Comparison of ENCODE assay signal across 20 cellular contexts in genomic region chr14:100045687-100046344, GRCh38. TPM values are rescaled to one million over a fixed set of nuclear protein-coding genes. Genes with fewer than 3 reads are reported as not detected.
DNase-seq lines count a peak whose midpoint lies in the region; ATAC-seq, FAIRE-seq and TF ChIP-seq lines count a peak whose summit lies in the region.
"Had no signal": no experiment of that assay in that cellular context is flagged by ENCODE, and none has a peak within 500 bp of the region (broad histone marks: within the 10 kb centered on the region; RNA-seq: fewer than 3 reads in every experiment).

No MANE protein-coding gene starts in this region.

- intact Hi-C loops in dendritic cell treated with granulocyte-macrophage colony-stimulating factor and Interleukin-4, amounts not matched to agents 40 ng/mL and 50 ng/mL, for 4 days (cut with micrococcal nuclease): no loop called here

- no peaks in the 10 kb centered on the region for H3K9me3 Mint-ChIP-seq in dendritic cell treated with granulocyte-macrophage colony-stimulating factor and Interleukin-4, amounts not matched to agents 40 ng/mL and 50 ng/mL, for 4 days
- no peaks in the 10 kb centered on the region for H3K9me3 Mint-ChIP-seq in effector memory CD8-positive, alpha-beta T cell
- H3K9me3 Mint-ChIP-seq: CD4-positive, alpha-beta memory T cell; IgD-negative memory B cell; stimulated activated memory B cell treated with anti-CD40 and anti-IgM and Interleukin-4, amounts not matched to agents 10 μg/mL and 1 μg/mL and 100 μg/mL, for 72 hours had no signal

- no peak for FAIRE-seq in small intestine (lab: Jason Lieb, UNC)

- ATAC-seq in GM21737 (IDR thresholded peaks at IDR 0.05; ENCODE audit: unreplicated experiment) (no peak), HG02885 (IDR thresholded peaks at IDR 0.05; ENCODE audit: poor library complexity, unreplicated experiment) (no peak)
- no peak for ATAC-seq in effector memory CD8-positive, alpha-beta T cell (replicated peaks)
- ATAC-seq: heart right ventricle; sciatic nerve; stimulated activated memory B cell treated with anti-CD40 and anti-IgM and Interleukin-4, amounts not matched to agents 10 μg/mL and 1 μg/mL and 100 μg/mL, for 72 hours had no signal

- peaks cover 24% of the 10 kb centered on the region for H3K4me1 Mint-ChIP-seq in dendritic cell treated with granulocyte-macrophage colony-stimulating factor and Interleukin-4, amounts not matched to agents 40 ng/mL and 50 ng/mL, for 4 days (ENCODE audit: low read depth)
- H3K4me1 Mint-ChIP-seq in effector memory CD8-positive, alpha-beta T cell (ENCODE audit: low read depth in 2 of 2): peaks cover 9 to 31% of the 10 kb centered on the region in 2 donors
- H3K4me1 Mint-ChIP-seq: stimulated activated memory B cell treated with anti-CD40 and anti-IgM and Interleukin-4, amounts not matched to agents 10 μg/mL and 1 μg/mL and 100 μg/mL, for 72 hours had no signal

- H3K4me3 Mint-ChIP-seq in dendritic cell treated with granulocyte-macrophage colony-stimulating factor and Interleukin-4, amounts not matched to agents 40 ng/mL and 50 ng/mL, for 4 days: no peak overlapping the region
- H3K4me3 Mint-ChIP-seq in effector memory CD8-positive, alpha-beta T cell: no peak overlapping the region
- H3K4me3 Mint-ChIP-seq: CD4-positive, alpha-beta memory T cell; IgD-negative memory B cell; stimulated activated memory B cell treated with anti-CD40 and anti-IgM and Interleukin-4, amounts not matched to agents 10 μg/mL and 1 μg/mL and 100 μg/mL, for 72 hours had no signal

- peaks cover 3% of the 10 kb centered on the region for H3K79me2 ChIP-seq in osteoblast (ENCODE audit: insufficient read depth, low read length)

- no peaks in the 10 kb centered on the region for H3K27me3 Mint-ChIP-seq in dendritic cell treated with granulocyte-macrophage colony-stimulating factor and Interleukin-4, amounts not matched to agents 40 ng/mL and 50 ng/mL, for 4 days
- no peaks in the 10 kb centered on the region for H3K27me3 Mint-ChIP-seq in effector memory CD8-positive, alpha-beta T cell
- H3K27me3 Mint-ChIP-seq: CD4-positive, alpha-beta memory T cell; IgD-negative memory B cell; stimulated activated memory B cell treated with anti-CD40 and anti-IgM and Interleukin-4, amounts not matched to agents 10 μg/mL and 1 μg/mL and 100 μg/mL, for 72 hours had no signal

- H3K4me2 ChIP-seq in osteoblast (ENCODE audit: insufficient read depth, low read length): peak overlapping the region; percentile 17

- H3K36me3 Mint-ChIP-seq in dendritic cell treated with granulocyte-macrophage colony-stimulating factor and Interleukin-4, amounts not matched to agents 40 ng/mL and 50 ng/mL, for 4 days (ENCODE audit: low read depth): no peaks in the 10 kb centered on the region
- H3K36me3 Mint-ChIP-seq in effector memory CD8-positive, alpha-beta T cell (ENCODE audit: insufficient read depth): peaks cover 6% of the 10 kb centered on the region
- H3K36me3 Mint-ChIP-seq: CD4-positive, alpha-beta memory T cell; IgD-negative memory B cell; stimulated activated memory B cell treated with anti-CD40 and anti-IgM and Interleukin-4, amounts not matched to agents 10 μg/mL and 1 μg/mL and 100 μg/mL, for 72 hours had no signal

- H3K36me3 ChIP-seq in osteoblast (ENCODE audit: insufficient read depth, low read length) (no peaks in the 10 kb centered on the region), small intestine (ENCODE audit: control insufficient read depth in 2 of 2, insufficient read depth in 2 of 2, low read length in 2 of 2) (no peaks in the 10 kb centered on the region)
- H3K36me3 ChIP-seq: heart right ventricle had no signal

- TF ChIP-seq CTCF in AG10803 (conservative IDR thresholded peaks at IDR 0.05; ENCODE audit: low read length) (no peak), osteoblast (IDR thresholded peaks at IDR 0.05; ENCODE audit: extremely low read depth, low read depth, low read length) (no peak)

- H2AFZ ChIP-seq in osteoblast (ENCODE audit: low read length): peak overlapping the region; percentile 1

- DNase-seq in AG10803 (ENCODE audit: low read depth) (peak; percentile 64), NCI-H446 treated with DMSO at 0.1 percent for 48 hours (lab: John Stamatoyannopoulos, UW) (peak; percentile 13), osteoblast (ENCODE audit: insufficient read length, low spot score, missing footprints) (no peak), small intestine (no peak)
- no peak for DNase-seq in effector memory CD8-positive, alpha-beta T cell
- DNase-seq: activated CD4-positive, alpha-beta T cell treated with anti-CD3 and anti-CD28 coated beads for 4 hours; CD4-positive, alpha-beta memory T cell; central memory CD4-positive, alpha-beta T cell; GOT3; heart right ventricle; NCI-H146; NCI-H526; SW 1271 had no signal

- H3K27me3 ChIP-seq in osteoblast (ENCODE audit: insufficient read depth, low read length) (no peaks in the 10 kb centered on the region), small intestine (ENCODE audit: control insufficient read depth in 2 of 2, insufficient read depth in 2 of 2, low read length in 2 of 2) (no peaks in the 10 kb centered on the region)
- H3K27me3 ChIP-seq: heart right ventricle had no signal

- peaks cover 37% of the 10 kb centered on the region for H3K4me1 ChIP-seq in osteoblast (ENCODE audit: insufficient read depth, low read length)
- no peaks in the 10 kb centered on the region for H3K4me1 ChIP-seq in small intestine (ENCODE audit: control insufficient read depth in 2 of 2, insufficient read depth in 1 of 2, low read depth in 1 of 2, low read length in 1 of 2)

- WGBS in small intestine, 3 donors: 83 to 86% (median 85%) methylated on average over 4 of the region's 4 CpGs

- no peaks in the 10 kb centered on the region for H4K20me1 ChIP-seq in osteoblast (ENCODE audit: insufficient read depth, low read length)

- H3K4me3 ChIP-seq in AG10803 (ENCODE audit: low read length) (no peak overlapping the region), osteoblast (ENCODE audit: insufficient read depth, low read length) (no peak overlapping the region), small intestine (ENCODE audit: low read depth in 1 of 2, low read length in 2 of 2) (no peak overlapping the region)
- H3K4me3 ChIP-seq: heart right ventricle had no signal

- H3K27ac Mint-ChIP-seq in dendritic cell treated with granulocyte-macrophage colony-stimulating factor and Interleukin-4, amounts not matched to agents 40 ng/mL and 50 ng/mL, for 4 days: peak overlapping the region; percentile 15
- no peak overlapping the region for H3K27ac Mint-ChIP-seq in effector memory CD8-positive, alpha-beta T cell
- H3K27ac Mint-ChIP-seq: stimulated activated memory B cell treated with anti-CD40 and anti-IgM and Interleukin-4, amounts not matched to agents 10 μg/mL and 1 μg/mL and 100 μg/mL, for 72 hours had no signal

- H3K27ac ChIP-seq in osteoblast (ENCODE audit: low read depth, low read length) (no peak overlapping the region), small intestine (ENCODE audit: low read depth in 1 of 2, low read length in 1 of 2) (no peak overlapping the region)
- H3K27ac ChIP-seq: heart right ventricle, RWPE1 had no signal

- no peaks in the 10 kb centered on the region for H3K9me3 ChIP-seq in osteoblast (ENCODE audit: low read depth, low read length)
- no peaks in the 10 kb centered on the region for H3K9me3 ChIP-seq in small intestine (ENCODE audit: control insufficient read depth, low read depth)
- H3K9me3 ChIP-seq: heart right ventricle had no signal

RNA-seq across cellular contexts. Expression of gene EVL, which starts 19.4 kb away (rescaled TPM):
- total RNA-seq in osteoblast: 16.6 and 17.4 TPM in 2 replicates
- 10 to 100 TPM; 21.0 to 35.2 (median 28.4) TPM for polyA plus RNA-seq in small intestine

Comparison
In these comparisons a context has a peak if more than half of its experiments do, and no peak if none do; other contexts are left out.
1. DNase-seq: peak in AG10803 (single experiment) and NCI-H446 treated with DMSO at 0.1 percent for 48 hours (single experiment); none in osteoblast (single experiment), effector memory CD8-positive, alpha-beta T cell (0 of 3) and small intestine (single experiment).